Comparison of ENCODE assay signal across 8 cellular contexts in genomic region chr5:59039296-59040006, GRCh38.
DNase-seq lines count a peak whose midpoint lies in the region; FAIRE-seq and TF ChIP-seq lines count a peak whose summit lies in the region.

No MANE protein-coding gene starts in this region.

- H3K9me3 ChIP-seq in duodenal mucosa (ENCODE audit: control insufficient read depth in 1 of 2, low read length in 2 of 2), result no peaks in the 10 kb centered on the region

- peak overlapping the region; percentile 49 to 69 for H3K9ac ChIP-seq in duodenal mucosa (ENCODE audit: low read depth in 1 of 2, low read length in 2 of 2)

- no peak for FAIRE-seq in GM12891 (lab: Jason Lieb, UNC)

- H3K36me3 ChIP-seq in duodenal mucosa (ENCODE audit: control insufficient read depth in 1 of 2, insufficient read depth in 2 of 2, low read length in 2 of 2), result no peaks in the 10 kb centered on the region

- H3K4me1 ChIP-seq in duodenal mucosa (ENCODE audit: control insufficient read depth in 1 of 2, insufficient read depth in 2 of 2, low read length in 2 of 2), result peaks cover 13 to 17% of the 10 kb centered on the region in 2 donors

- CTCF ChIA-PET in HEK293T (lab: Yijun Ruan, JAX), result no interaction called here

- DNase-seq in GM12891 (ENCODE audit: insufficient read length, low spot score) (peak; percentile 45), HEK293T (ENCODE audit: extremely low spot score) (peak; percentile 50), NCI-H146 (lab: John Stamatoyannopoulos, UW) (peak; percentile 74), lower leg skin (ENCODE audit: low spot score in 2 of 2) (peak; percentile 73 to 97), NCI-H2107 (lab: John Stamatoyannopoulos, UW) (no peak)
- DNase-seq in activated CD4-positive, alpha-beta T cell treated with anti-CD3 and anti-CD28 coated beads, Interleukin-2, amount 50 U/mL, for 4 hours, result peak; percentile 83 to 85
- DNase-seq in stimulated activated CD4-positive, alpha-beta T cell treated with anti-CD3 and anti-CD28 coated beads, TNF-alpha, amount 100 ng/mL, for 1 hour (ENCODE audit: low read depth in 3 of 3, low spot score in 1 of 3), result peak; percentile 69 to 80 (median 74)

- POLR2A ChIA-PET in HEK293T (lab: Yijun Ruan, JAX), result interaction anchor here (0.8 to 1.3 kb wide), 4 partner anchors 12 to 88 kb away, joined by 3 to 5 read pairs (median 4); no protein-coding TSS in a partner anchor

- no peak for TF ChIP-seq CTCF in lower leg skin (IDR thresholded peaks at IDR 0.05)

- 0 to 1% methylated on average over 48 to 73 of the region's 86 CpGs for WGBS in lower leg skin, 2 donors

- H3K27me3 ChIP-seq in duodenal mucosa (ENCODE audit: control insufficient read depth in 1 of 2, insufficient read depth in 2 of 2, low read length in 2 of 2), result no peaks in the 10 kb centered on the region

- TF ChIP-seq POLR2A in GM12891 (IDR thresholded peaks at IDR 0.05; ENCODE audit: low read depth, low read length), result no peak
- no peak for TF ChIP-seq POLR2A in lower leg skin (IDR thresholded peaks at IDR 0.05)

- intact Hi-C loops in lower leg skin (cut with DNase I; ENCODE audit: low total_unique reads), result no loop called here

- H3K4me3 ChIP-seq in duodenal mucosa (ENCODE audit: low read depth in 1 of 2, low read length in 2 of 2), result peak overlapping the region; percentile 74 to 78
- H3K4me3 ChIP-seq in lower leg skin (ENCODE audit: low read depth, poor library complexity, severe bottlenecking), result peak overlapping the region; percentile 49

- H3K27ac ChIP-seq in duodenal mucosa (ENCODE audit: low read depth, low read length), result peak overlapping the region; percentile 17

TF ChIP-seq in GM12891, 5 proteins besides CTCF, POLR2A, EP300 and RAD21:
- TF ChIP-seq POLR2AphosphoS5 (IDR thresholded peaks at IDR 0.05; ENCODE audit: low read depth, low read length), result no peak
- TF ChIP-seq TAF1 (IDR thresholded peaks at IDR 0.05; ENCODE audit: low read depth, low read length), result no peak
- 0 out of 2 replicates have a peak, but pooled peaks have one; percentile 9 for TF ChIP-seq SPI1 (IDR thresholded peaks at IDR 0.05; ENCODE audit: low read depth, low read length)
- TF ChIP-seq POU2F2 (IDR thresholded peaks at IDR 0.05; ENCODE audit: low read depth, low read length), result no peak
- TF ChIP-seq PAX5 (IDR thresholded peaks at IDR 0.05; ENCODE audit: insufficient read depth, low read length, severe bottlenecking), result no peak
TF ChIP-seq in GM12891: peak in this region for 1.

TF ChIP-seq in HEK293T, 16 proteins besides CTCF, POLR2A, EP300 and RAD21:
- TF ChIP-seq FOXK2 (IDR thresholded peaks at IDR 0.05) (no peak), NFRKB (IDR thresholded peaks at IDR 0.05) (no peak), ARNT (IDR thresholded peaks at IDR 0.05) (no peak), CTBP1 (IDR thresholded peaks at IDR 0.05; ENCODE audit: borderline replicate concordance) (no peak), FOXA1 (IDR thresholded peaks at IDR 0.05) (no peak), L3MBTL2 (conservative IDR thresholded peaks at IDR 0.05) (peak; percentile 31; the same call in 1 of the 2 replicates), LEF1 (IDR thresholded peaks at IDR 0.05; ENCODE audit: borderline replicate concordance) (no peak)
